ENCODE assay signal across 8 cellular contexts in the genomic region with DNA sequence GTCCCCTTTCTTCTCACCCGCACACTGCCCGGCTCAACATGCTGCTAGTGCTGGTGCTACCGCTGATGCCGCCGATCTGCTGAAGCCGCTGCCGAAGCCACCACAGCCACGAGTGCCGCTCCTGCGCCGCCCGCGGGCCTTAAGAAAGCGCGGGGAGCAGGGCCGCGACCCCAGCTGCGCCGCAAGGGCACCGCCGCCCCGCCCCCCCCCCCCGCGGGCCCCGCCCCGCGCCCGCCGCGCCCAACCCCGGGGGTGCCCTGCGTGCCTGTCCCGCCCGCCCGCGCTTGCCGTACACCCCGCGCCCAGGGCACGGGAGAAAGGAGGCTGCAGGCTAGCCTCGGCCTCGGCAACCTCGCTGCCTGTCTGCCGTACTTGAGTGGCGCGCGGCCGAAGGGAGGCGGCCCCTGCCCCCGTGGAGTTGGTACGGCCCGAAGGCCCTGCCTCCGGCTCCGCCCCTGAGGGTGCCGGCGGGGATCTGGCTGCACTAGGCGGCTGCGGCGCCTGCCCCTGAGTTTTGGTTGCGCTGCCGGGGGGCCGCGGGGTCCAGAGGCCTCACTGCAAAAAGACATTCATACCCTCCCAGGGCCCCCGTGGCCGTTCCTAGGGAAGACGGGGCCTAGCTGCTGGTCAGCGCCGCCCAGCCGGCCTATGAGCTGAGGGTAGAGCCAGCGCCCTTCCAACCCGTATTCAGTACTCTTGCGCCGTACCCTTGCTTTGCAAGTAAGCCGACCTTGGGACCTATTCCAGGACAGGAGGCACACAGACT. TPM values are rescaled to one million over a fixed set of nuclear protein-coding genes. Genes with fewer than 3 reads are reported as not detected.
A peak's percentile ranks its signal among the peaks of the same experiment; 100 is the strongest.
DNase-seq lines count a peak whose midpoint lies in the region; ATAC-seq and TF ChIP-seq lines count a peak whose summit lies in the region.

A gene (minus strand): TSS at position 114 of the 766 bp plus-strand sequence. CDS start 74 bp downstream, at position 40.

- peak within 1 kb of the TSS; percentile 96 to 99 (median 98) for H3K27ac Mint-ChIP-seq in CD4-positive, alpha-beta memory T cell
- peak within 1 kb of the TSS; percentile 95 for H3K27ac Mint-ChIP-seq in activated CD8-positive, alpha-beta T cell treated with anti-CD3 and anti-CD28 coated beads, Interleukin-2, amount 10 ng/mL, durations not matched to agents 7 days and 5 days

- peak within 1 kb of the TSS; percentile 64 for H3K27ac ChIP-seq in CD4-positive, alpha-beta memory T cell (ENCODE audit: low read depth, low read length)
- peak within 1 kb of the TSS; percentile 99 for H3K27ac ChIP-seq in lung (ENCODE audit: low read depth in 1 of 2, low read length in 1 of 2)

- peaks cover 31 to 70% (median 47%) of the 10 kb centered on the region in 4 donors for H3K4me1 Mint-ChIP-seq in CD4-positive, alpha-beta memory T cell
- H3K4me1 Mint-ChIP-seq in activated CD8-positive, alpha-beta T cell treated with anti-CD3 and anti-CD28 coated beads, Interleukin-2, amount 10 ng/mL, durations not matched to agents 7 days and 5 days (ENCODE audit: low read depth): peaks cover 37% of the 10 kb centered on the region

- peak; percentile 85 to 90 (median 86) for DNase-seq in CD4-positive, alpha-beta memory T cell
- peak; percentile 55 for DNase-seq in NCI-H82 treated with DMSO at 0.1 percent for 48 hours (lab: John Stamatoyannopoulos, UW; ENCODE audit: unreplicated experiment)
- peak; percentile 85 for DNase-seq in activated CD8-positive, alpha-beta T cell treated with anti-CD3 and anti-CD28 coated beads, Interleukin-2, amount 10 ng/mL, durations not matched to agents 7 days and 5 days
- DNase-seq in effector CD4-positive, alpha-beta T cell: peak; percentile 76
- DNase-seq in lung (ENCODE audit: low spot score): peak; percentile 86
- DNase-seq in stimulated activated CD4-positive, alpha-beta T cell treated with anti-CD3 and anti-CD28 coated beads, TNF-alpha, amount 100 ng/mL, for 4 hours (ENCODE audit: low read depth in 3 of 3): peak; percentile 65 to 73 (median 71)

- peak within 1 kb of the TSS; percentile 87 to 88 for H3K4me3 ChIP-seq in CD4-positive, alpha-beta memory T cell (ENCODE audit: low read length in 2 of 2)
- peak within 1 kb of the TSS; percentile 93 for H3K4me3 ChIP-seq in lung

- H3K4me3 Mint-ChIP-seq in CD4-positive, alpha-beta memory T cell: peak within 1 kb of the TSS; percentile 93 to 100 (median 96)
- H3K4me3 Mint-ChIP-seq in activated CD8-positive, alpha-beta T cell treated with anti-CD3 and anti-CD28 coated beads, Interleukin-2, amount 10 ng/mL, durations not matched to agents 7 days and 5 days: peak within 1 kb of the TSS; percentile 94

- peaks cover 10% of the 10 kb centered on the region for H3K36me3 ChIP-seq in CD4-positive, alpha-beta memory T cell (ENCODE audit: insufficient read depth, low read length)
- H3K36me3 ChIP-seq in lung (ENCODE audit: control insufficient read depth in 2 of 2, insufficient read depth in 2 of 2, low read length in 2 of 2): no peaks in the 10 kb centered on the region

- no peaks in the 10 kb centered on the region for H3K9me3 ChIP-seq in CD4-positive, alpha-beta memory T cell (ENCODE audit: control insufficient read depth in 1 of 2, low read length in 2 of 2)
- H3K9me3 ChIP-seq in lung (ENCODE audit: control insufficient read depth in 2 of 2, insufficient read depth in 1 of 2, low read length in 1 of 2): no peaks in the 10 kb centered on the region

- TF ChIP-seq CTCF in lung (IDR thresholded peaks at IDR 0.05; ENCODE audit: control extremely low read depth, extremely low read depth): no peak

- peaks cover 50% of the 10 kb centered on the region for H3K4me1 ChIP-seq in CD4-positive, alpha-beta memory T cell (ENCODE audit: insufficient read depth, low read length)
- H3K4me1 ChIP-seq in lung (ENCODE audit: control insufficient read depth in 2 of 2, insufficient read depth in 2 of 2, low read length in 2 of 2): peaks cover 8 to 10% of the 10 kb centered on the region in 2 donors

- CTCF ChIA-PET in CD4-positive, alpha-beta memory T cell (lab: Charles Lee; ENCODE audit: partially characterized antibody): interaction anchor here (1.1 to 4.4 kb wide), 9 partner anchors 22 to 840 kb away, joined by 3 to 50 read pairs (median 21); a partner anchor contains a TSS
- CTCF ChIA-PET in activated CD8-positive, alpha-beta T cell treated with anti-CD3 and anti-CD28 coated beads, Interleukin-2, amount 10 ng/mL, durations not matched to agents 7 days and 5 days (lab: Charles Lee): interaction anchor here (0.9 to 2.6 kb wide), 4 partner anchors 12 to 762 kb away, joined by 3 to 10 read pairs (median 6); no protein-coding TSS in a partner anchor

- WGBS in lung, 2 donors: 0% methylated on average over 69 to 74 of the region's 74 CpGs

- H3K27me3 Mint-ChIP-seq in CD4-positive, alpha-beta memory T cell: no peaks in the 10 kb centered on the region
- H3K27me3 Mint-ChIP-seq in activated CD8-positive, alpha-beta T cell treated with anti-CD3 and anti-CD28 coated beads, Interleukin-2, amount 10 ng/mL, durations not matched to agents 7 days and 5 days (ENCODE audit: low read depth): no peaks in the 10 kb centered on the region

- intact Hi-C loops in CD4-positive, alpha-beta memory T cell (cut with micrococcal nuclease): loop anchor here (1.0 to 10.0 kb wide), 7 partner anchors 34 to 827 kb away; a partner anchor contains a TSS

- no peaks in the 10 kb centered on the region for H3K9me3 Mint-ChIP-seq in CD4-positive, alpha-beta memory T cell
- H3K9me3 Mint-ChIP-seq in activated CD8-positive, alpha-beta T cell treated with anti-CD3 and anti-CD28 coated beads, Interleukin-2, amount 10 ng/mL, durations not matched to agents 7 days and 5 days (ENCODE audit: insufficient read depth): no peaks in the 10 kb centered on the region

- peak; percentile 71 for ATAC-seq in GM19438 (IDR thresholded peaks at IDR 0.05; ENCODE audit: low read depth, unreplicated experiment)
- ATAC-seq in HG03565 (IDR thresholded peaks at IDR 0.05; ENCODE audit: unreplicated experiment): peak; percentile 63
- ATAC-seq in activated CD8-positive, alpha-beta T cell treated with anti-CD3 and anti-CD28 coated beads, Interleukin-2, amount 10 ng/mL, durations not matched to agents 7 days and 5 days: peak; percentile 81
- peak; percentile 84 for ATAC-seq in lung (ENCODE audit: insufficient read depth, low FRiP score)

- H3K36me3 Mint-ChIP-seq in CD4-positive, alpha-beta memory T cell: peaks cover 13 to 35% of the 10 kb centered on the region in 2 donors
- peaks cover 22% of the 10 kb centered on the region for H3K36me3 Mint-ChIP-seq in activated CD8-positive, alpha-beta T cell treated with anti-CD3 and anti-CD28 coated beads, Interleukin-2, amount 10 ng/mL, durations not matched to agents 7 days and 5 days (ENCODE audit: low read depth)

- H3K27me3 ChIP-seq in CD4-positive, alpha-beta memory T cell (ENCODE audit: insufficient read depth, low read length): no peaks in the 10 kb centered on the region
- H3K27me3 ChIP-seq in lung (ENCODE audit: control insufficient read depth, insufficient read depth): no peaks in the 10 kb centered on the region

- POLR2A ChIA-PET in CD4-positive, alpha-beta memory T cell (lab: Charles Lee; ENCODE audit: partially characterized antibody): interaction anchor here (0.9 to 13.4 kb wide), 18 partner anchors 11 to 650 kb away, joined by 3 to 240 read pairs (median 8); a partner anchor contains a TSS
- POLR2A ChIA-PET in activated CD8-positive, alpha-beta T cell treated with anti-CD3 and anti-CD28 coated beads, Interleukin-2, amount 10 ng/mL, durations not matched to agents 7 days and 5 days (lab: Charles Lee): interaction anchor here (0.8 to 5.2 kb wide), 6 partner anchors 25 to 651 kb away, joined by 3 to 56 read pairs (median 4); a partner anchor contains a TSS

RNA-seq across cellular contexts. Expression of the gene that starts here (rescaled TPM):
- 100 to 1,000 TPM; 128 to 131 TPM for total RNA-seq in CD4-positive, alpha-beta memory T cell
- 100 to 1,000 TPM; 121 to 161 TPM for polyA plus RNA-seq in CD4-positive, alpha-beta memory T cell
- 10 to 100 TPM; 59.1 to 66.4 TPM for total RNA-seq in activated CD8-positive, alpha-beta T cell treated with anti-CD3 and anti-CD28 coated beads, Interleukin-2, amount 10 ng/mL, durations not matched to agents 7 days and 5 days
- 100 to 1,000 TPM; 797 to 807 TPM for total RNA-seq in lung
- 1,000 to 10,000 TPM in 1 of 2 donors, 100 to 1,000 TPM in 1; 219 to 3,918 TPM for polyA plus RNA-seq in lung

Comparison
In these comparisons a context has a peak if more than half of its experiments do, and no peak if none do; other contexts are left out.
1. Peak in every context shown above with its lines: DNase-seq, ATAC-seq, H3K4me3 ChIP-seq and H3K27ac ChIP-seq.
2. RNA of the gene that starts here (total RNA-seq): 797 to 807 TPM in lung; 128 to 131 TPM in CD4-positive, alpha-beta memory T cell and 59.1 to 66.4 TPM in activated CD8-positive, alpha-beta T cell treated with anti-CD3 and anti-CD28 coated beads, Interleukin-2, amount 10 ng/mL, durations not matched to agents 7 days and 5 days; every median in the first group is over 4 times any median in the second.